In genomic region chr19:37719111-37719926, GRCh38 we compare ENCODE assay signal across 8 cellular contexts.
A peak's percentile ranks its signal among the peaks of the same experiment; 100 is the strongest.
DNase-seq lines count a peak whose midpoint lies in the region; ATAC-seq and TF ChIP-seq lines count a peak whose summit lies in the region.

TSS of gene ZNF607 (minus strand) at chr19:37719761. CDS start at chr19:37711618, 8,143 bp downstream.

- DNase-seq in CD1c-positive myeloid dendritic cell (ENCODE audit: extremely low spot score) (peak; percentile 85), HK-2 (ENCODE audit: unreplicated experiment) (peak; percentile 93), NT2/D1 (ENCODE audit: low read depth, low spot score) (peak; percentile 92), activated T-cell treated with anti-CD3 and anti-CD28 coated beads for 4 hours (peak; percentile 66), erythroblast (lab: John Stamatoyannopoulos, UW) (peak; percentile 92 to 94)
- DNase-seq in stimulated activated CD8-positive, alpha-beta memory T cell treated with anti-CD3 and anti-CD28 coated beads, Interleukin-4, amount 100 ng/mL, for 4 hours (ENCODE audit: low read depth in 2 of 2, low spot score in 1 of 2), result peak; percentile 62 to 74

- H3K9ac ChIP-seq in NT2/D1 (ENCODE audit: insufficient read length, low read depth) (peak within 1 kb of the TSS; percentile 88), mucosa of rectum (ENCODE audit: low read depth in 1 of 2, low read length in 2 of 2) (peak within 1 kb of the TSS; percentile 81 to 85)

- TF ChIP-seq POLR2A in erythroblast (IDR thresholded peaks at IDR 0.05; ENCODE audit: low read length), result peak; percentile 42

- H3K9me3 ChIP-seq in NT2/D1 (ENCODE audit: insufficient read depth, low read length) (no peaks in the 10 kb centered on the region), mucosa of rectum (ENCODE audit: control insufficient read depth in 2 of 2, low read length in 2 of 2) (no peaks in the 10 kb centered on the region)

- peaks cover 6% of the 10 kb centered on the region for H3K36me3 ChIP-seq in NT2/D1 (ENCODE audit: insufficient read depth, insufficient read length, low read length)
- no peaks in the 10 kb centered on the region for H3K36me3 ChIP-seq in mucosa of rectum (ENCODE audit: control insufficient read depth in 2 of 2, insufficient read depth in 2 of 2, low read length in 2 of 2)

- ATAC-seq in GM19397 (IDR thresholded peaks at IDR 0.05; ENCODE audit: unreplicated experiment), result peak; percentile 98

- H3K4me1 ChIP-seq in NT2/D1 (ENCODE audit: insufficient read depth, insufficient read length) (no peaks in the 10 kb centered on the region), mucosa of rectum (ENCODE audit: control insufficient read depth in 2 of 2, insufficient read depth in 2 of 2, low read length in 2 of 2) (peaks cover 9 to 10% of the 10 kb centered on the region in 2 donors)

- H3K4me3 ChIP-seq in NT2/D1 (ENCODE audit: insufficient read length, low read depth) (peak within 1 kb of the TSS; percentile 87), mucosa of rectum (ENCODE audit: low read length in 2 of 2) (peak within 1 kb of the TSS; percentile 88)

- H3K27ac ChIP-seq in mucosa of rectum (ENCODE audit: low read depth in 2 of 2, low read length in 2 of 2), result peak within 1 kb of the TSS; percentile 52 to 75

- no peaks in the 10 kb centered on the region for H3K27me3 ChIP-seq in NT2/D1 (ENCODE audit: insufficient read depth, insufficient read length)
- no peaks in the 10 kb centered on the region for H3K27me3 ChIP-seq in mucosa of rectum (ENCODE audit: control insufficient read depth in 2 of 2, insufficient read depth in 2 of 2, low read length in 2 of 2)

Comparison
In these comparisons a context has a peak if more than half of its experiments do, and no peak if none do; other contexts are left out.
1. Peak in every context shown above with its lines: DNase-seq, ATAC-seq, H3K4me3 ChIP-seq and H3K27ac ChIP-seq.